Comparison of ENCODE assay signal across 22 cellular contexts in the genomic region with DNA sequence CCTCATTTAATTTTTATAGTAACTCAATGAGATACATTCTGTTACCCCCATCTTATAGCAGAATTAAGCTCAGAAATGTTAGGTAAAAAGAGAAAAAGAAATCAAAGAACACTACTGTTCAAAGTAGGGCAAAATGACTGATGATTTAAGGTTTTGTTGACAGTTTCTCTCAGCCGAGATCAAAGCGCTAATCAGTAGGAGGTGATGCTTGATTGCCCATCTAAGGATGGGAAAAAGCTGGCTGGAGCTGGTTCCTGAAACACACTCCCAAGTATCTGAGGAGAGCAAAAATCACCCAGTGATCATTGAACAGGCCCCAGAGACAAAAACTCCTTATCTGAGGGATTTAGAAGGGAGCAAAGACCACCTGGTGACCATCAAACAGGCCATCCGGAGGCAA.
"Had no signal": no experiment of that assay in that cellular context is flagged by ENCODE, and none has a peak within 500 bp of the region (broad histone marks: within the 10 kb centered on the region; RNA-seq: fewer than 3 reads in every experiment).

No MANE protein-coding gene starts in this region.

- DNase-seq: activated CD4-positive, alpha-beta T cell treated with anti-CD3 and anti-CD28 coated beads, Interleukin-2, amount 50 U/mL, for 1 hour; activated CD8-positive, alpha-beta memory T cell treated with anti-CD3 and anti-CD28 coated beads, Interleukin-2, amount 50 U/mL, for 4 hours; activated effector memory CD4-positive, alpha-beta T cell treated with Interleukin-2 at 50 U/mL for 16 hours; activated naive CD4-positive, alpha-beta T cell treated with anti-CD3 and anti-CD28 coated beads, Interleukin-2, amount 10 ng/mL, durations not matched to agents 7 days and 5 days; activated naive CD8-positive, alpha-beta T cell treated with anti-CD3 and anti-CD28 coated beads, Interleukin-2, amount 50 U/mL, for 24 hours; activated T-cell treated with anti-CD3 and anti-CD28 coated beads, Interleukin-2, amount 50 U/mL, for 4 hours; anterior cingulate cortex; brain microvascular endothelial cell; central memory CD4-positive, alpha-beta T cell; dorsolateral prefrontal cortex; left lung; mammary epithelial cell; stimulated activated CD4-positive, alpha-beta T cell treated with anti-CD3 and anti-CD28 coated beads, Interleukin-15, amount 100 ng/mL, for 24 hours; stimulated activated CD4-positive, alpha-beta T cell treated with anti-CD3 and anti-CD28 coated beads, Interleukin-2, amount 100 ng/mL, for 48 hours; stimulated activated naive CD8-positive, alpha-beta T cell treated with anti-CD3 and anti-CD28 coated beads, Interleukin-15, amount 100 ng/mL, for 72 hours; upper lobe of left lung had no signal

- ATAC-seq: activated CD4-positive, CD25-positive, alpha-beta regulatory T cell treated with anti-CD3 and anti-CD28 coated beads, Interleukin-2, amount 50 U/mL, for 24 hours; activated naive CD8-positive, alpha-beta T cell treated with anti-CD3 and anti-CD28 coated beads, Interleukin-2, amount 50 U/mL, for 24 hours; activated T-cell treated with anti-CD3 and anti-CD28 coated beads, Interleukin-2, amount 50 U/mL, for 4 hours; left lung; stimulated activated naive CD8-positive, alpha-beta T cell treated with anti-CD3 and anti-CD28 coated beads, Interleukin-15, amount 100 ng/mL, for 72 hours had no signal

- H2AFZ ChIP-seq: hepatocyte had no signal

- H3K4me3 ChIP-seq: dorsolateral prefrontal cortex, hepatocyte, left lung, right atrium auricular region, skin epidermis, upper lobe of left lung had no signal

- H3K4me1 ChIP-seq: left lung, upper lobe of left lung had no signal

- H3K9me3 ChIP-seq: left lung, right atrium auricular region, upper lobe of left lung had no signal

- H3K36me3 ChIP-seq: brain microvascular endothelial cell, left lung, right atrium auricular region, upper lobe of left lung had no signal

- H3K27me3 ChIP-seq: brain microvascular endothelial cell, dorsolateral prefrontal cortex, hepatocyte, left lung, right atrium auricular region, upper lobe of left lung had no signal

- H3K27ac ChIP-seq: brain microvascular endothelial cell, dorsolateral prefrontal cortex, hepatocyte, left lung, right atrium auricular region, skin epidermis, upper lobe of left lung had no signal

- H3K79me2 ChIP-seq: hepatocyte had no signal

- H3K4me2 ChIP-seq: hepatocyte had no signal

- FAIRE-seq: colon, islet of Langerhans had no signal
